Comparison of ENCODE assay signal across 16 cellular contexts in the genomic region with DNA sequence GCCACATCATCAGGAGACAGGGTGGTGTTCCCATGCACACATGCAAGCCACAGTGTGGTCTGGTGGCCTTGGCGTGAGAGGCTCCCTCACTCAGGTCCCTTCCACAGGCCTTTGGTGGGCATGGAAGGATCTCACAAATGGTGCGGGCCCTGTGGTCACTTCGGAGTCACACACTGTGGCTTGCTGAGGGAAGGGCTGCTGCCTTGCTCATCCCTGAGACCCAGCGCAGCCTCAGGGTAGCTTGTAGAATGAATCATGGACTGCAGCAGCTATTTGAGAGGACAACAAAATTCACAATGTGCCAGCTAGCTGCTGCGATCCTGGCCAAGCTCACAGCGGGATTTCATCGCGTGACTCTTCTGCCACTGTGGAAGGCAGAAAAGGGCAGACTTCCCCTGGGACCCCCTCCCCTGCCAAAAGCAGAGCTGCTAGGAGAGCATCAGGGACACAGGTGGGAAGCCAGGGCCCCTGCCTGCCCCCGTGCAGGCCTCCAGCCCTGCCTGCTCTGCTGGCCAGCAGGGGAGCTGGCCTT.
DNase-seq lines count a peak whose midpoint lies in the region; ATAC-seq and TF ChIP-seq lines count a peak whose summit lies in the region.
"Had no signal": no experiment of that assay in that cellular context is flagged by ENCODE, and none has a peak within 500 bp of the region (broad histone marks: within the 10 kb centered on the region; RNA-seq: fewer than 3 reads in every experiment).

No MANE protein-coding gene starts in this region.

- peaks cover 50% of the 10 kb centered on the region for H3K4me1 Mint-ChIP-seq in WTC11
- peaks cover 19% of the 10 kb centered on the region for H3K4me1 Mint-ChIP-seq in endodermal cell

- ATAC-seq in WTC11, result no peak
- no peak for ATAC-seq in HG02678 (IDR thresholded peaks at IDR 0.05; ENCODE audit: unreplicated experiment)
- ATAC-seq in GM18873 (IDR thresholded peaks at IDR 0.05; ENCODE audit: low FRiP score, unreplicated experiment), result no peak

- H3K36me3 ChIP-seq in endodermal cell (ENCODE audit: control insufficient read depth, insufficient read depth, low read length) (no peaks in the 10 kb centered on the region), skeletal muscle tissue (ENCODE audit: control insufficient read depth in 3 of 3, insufficient read depth in 3 of 3, low read length in 3 of 3) (peaks cover 29 to 46% (median 39%) of the 10 kb centered on the region in 3 donors)
- H3K36me3 ChIP-seq: Peyer's patch, SJSA1 had no signal

- no peak for TF ChIP-seq CTCF in WTC11 (IDR thresholded peaks at IDR 0.05)
- TF ChIP-seq CTCF in endodermal cell (conservative IDR thresholded peaks at IDR 0.05), result no peak

- CTCF ChIA-PET in WTC11 (lab: Charles Lee), result interaction anchor here (1.8 to 2.5 kb wide), 2 partner anchors 33 to 248 kb away, joined by 7 to 32 read pairs; no protein-coding TSS in a partner anchor

- H3K36me3 Mint-ChIP-seq in WTC11, result peaks cover 14% of the 10 kb centered on the region
- no peaks in the 10 kb centered on the region for H3K36me3 Mint-ChIP-seq in endodermal cell (ENCODE audit: low read depth)

- peaks cover 18% of the 10 kb centered on the region for H3K9me3 Mint-ChIP-seq in WTC11
- peaks cover 22% of the 10 kb centered on the region for H3K9me3 Mint-ChIP-seq in endodermal cell

- no peaks in the 10 kb centered on the region for H3K4me1 ChIP-seq in endodermal cell (ENCODE audit: control insufficient read depth, insufficient read depth, low read length)
- peaks cover 46 to 63% (median 50%) of the 10 kb centered on the region in 3 donors for H3K4me1 ChIP-seq in skeletal muscle tissue (ENCODE audit: control insufficient read depth in 3 of 3, insufficient read depth in 3 of 3, low read length in 3 of 3)
- H3K4me1 ChIP-seq: Peyer's patch, SJSA1 had no signal

- WGBS in endodermal cell (ENCODE audit: insufficient coverage in 1 of 2, insufficient read length in 1 of 2), 2 experiments, result 93 to 94% methylated on average over 9 of the region's 9 CpGs

- H3K27ac Mint-ChIP-seq in WTC11 (peak overlapping the region; percentile 78; the same call in 1 of the 2 replicates), endodermal cell (no peak overlapping the region)

- H3K27ac ChIP-seq in endodermal cell (ENCODE audit: low read depth, low read length) (no peak overlapping the region), skeletal muscle tissue (ENCODE audit: low read depth, low read length) (peak overlapping the region; percentile 66)
- H3K27ac ChIP-seq: Peyer's patch, SJSA1 had no signal

- H3K9me3 ChIP-seq in endodermal cell (ENCODE audit: control insufficient read depth, low read length) (peaks cover 11% of the 10 kb centered on the region), skeletal muscle tissue (ENCODE audit: control insufficient read depth in 3 of 3, low read length in 3 of 3) (peaks cover 0 to 2% (median 0%) of the 10 kb centered on the region in 3 donors)

- in situ Hi-C loops in G401 (cut with HindIII; ENCODE audit: low sequenced_read_pairs), result no loop called here

- H3K4me3 ChIP-seq in endodermal cell (ENCODE audit: low read length) (no peak overlapping the region), skeletal muscle tissue (ENCODE audit: low read length in 3 of 3) (no peak overlapping the region)
- H3K4me3 ChIP-seq: Peyer's patch, SJSA1 had no signal

- H3K27me3 ChIP-seq in endodermal cell (ENCODE audit: control insufficient read depth, insufficient read depth, low read length, poor library complexity, severe bottlenecking) (no peaks in the 10 kb centered on the region), skeletal muscle tissue (ENCODE audit: control insufficient read depth in 3 of 3, insufficient read depth in 3 of 3, low read length in 3 of 3) (no peaks in the 10 kb centered on the region)
- H3K27me3 ChIP-seq: Peyer's patch had no signal

- H3K4me3 Mint-ChIP-seq in WTC11 (no peak overlapping the region), endodermal cell (no peak overlapping the region)

- no peak overlapping the region for H3K9ac ChIP-seq in endodermal cell (ENCODE audit: extremely low read depth, low read length, poor library complexity, severe bottlenecking)
- peak overlapping the region in 1 of 3 donors; percentile 84 for H3K9ac ChIP-seq in skeletal muscle tissue (ENCODE audit: low read depth in 1 of 3, low read length in 3 of 3)

- DNase-seq in G401 (ENCODE audit: low spot score), result peak; percentile 28
- no peak for DNase-seq in WTC11 (ENCODE audit: low spot score)
- DNase-seq in endodermal cell, result peak; percentile 45
- no peak for DNase-seq in central memory CD4-positive, alpha-beta T cell
- DNase-seq: EL, HCEC 1CT, KG1, NCI-H1092, NCI-H1436 treated with DMSO at 0.1 percent for 48 hours, NCI-H1930, NCI-H748 treated with DMSO at 0.1 percent for 48 hours, Peyer's patch had no signal

- H3K27me3 Mint-ChIP-seq in WTC11 (ENCODE audit: low read depth) (peaks cover 4% of the 10 kb centered on the region; the same call in 1 of the 2 replicates), endodermal cell (ENCODE audit: insufficient read depth) (no peaks in the 10 kb centered on the region)

- POLR2A ChIA-PET in WTC11 (lab: Charles Lee), result no interaction called here

TF ChIP-seq in WTC11, 78 proteins besides CTCF, POLR2A, EP300 and RAD21:
- TF ChIP-seq NFYB (CRISPR knock-in tag; conservative IDR thresholded peaks at IDR 0.05; ENCODE audit: low read depth) (no peak), MYBL2 (CRISPR knock-in tag; IDR thresholded peaks at IDR 0.05) (no peak), PRRX2 (CRISPR knock-in tag; IDR thresholded peaks at IDR 0.05) (no peak), JUN (CRISPR knock-in tag; IDR thresholded peaks at IDR 0.05) (no peak), KAT7 (CRISPR knock-in tag; IDR thresholded peaks at IDR 0.05; ENCODE audit: borderline replicate concordance) (no peak)
- TF ChIP-seq, protein P1, sequence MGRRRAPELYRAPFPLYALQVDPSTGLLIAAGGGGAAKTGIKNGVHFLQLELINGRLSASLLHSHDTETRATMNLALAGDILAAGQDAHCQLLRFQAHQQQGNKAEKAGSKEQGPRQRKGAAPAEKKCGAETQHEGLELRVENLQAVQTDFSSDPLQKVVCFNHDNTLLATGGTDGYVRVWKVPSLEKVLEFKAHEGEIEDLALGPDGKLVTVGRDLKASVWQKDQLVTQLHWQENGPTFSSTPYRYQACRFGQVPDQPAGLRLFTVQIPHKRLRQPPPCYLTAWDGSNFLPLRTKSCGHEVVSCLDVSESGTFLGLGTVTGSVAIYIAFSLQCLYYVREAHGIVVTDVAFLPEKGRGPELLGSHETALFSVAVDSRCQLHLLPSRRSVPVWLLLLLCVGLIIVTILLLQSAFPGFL (CRISPR knock-in tag; IDR thresholded peaks at IDR 0.05; ENCODE audit: borderline replicate concordance), result no peak

Comparison
In these comparisons a context has a peak if more than half of its experiments do, and no peak if none do; other contexts are left out.
1. DNase-seq: peak in G401 (single experiment) and endodermal cell (single experiment); none in WTC11 (single experiment) and central memory CD4-positive, alpha-beta T cell (single experiment).